ENCODE assay signal across 19 cellular contexts in genomic region chr1:84073266-84073665, GRCh38.
A peak's percentile ranks its signal among the peaks of the same experiment; 100 is the strongest.
DNase-seq lines count a peak whose midpoint lies in the region; ATAC-seq and TF ChIP-seq lines count a peak whose summit lies in the region.
"Had no signal": no experiment of that assay in that cellular context is flagged by ENCODE, and none has a peak within 500 bp of the region (broad histone marks: within the 10 kb centered on the region; RNA-seq: fewer than 3 reads in every experiment).

No MANE protein-coding gene starts in this region.

- DNase-seq in GM23248: peak; percentile 23
- peak; percentile 54 to 70 for DNase-seq in NCI-H524 (lab: John Stamatoyannopoulos, UW)
- DNase-seq in choroid plexus epithelial cell (ENCODE audit: low read depth): peak; percentile 66
- DNase-seq in mesenchymal stem cell: peak; percentile 44
- no peak for DNase-seq in T-cell
- DNase-seq in activated CD8-positive, alpha-beta T cell treated with anti-CD3 and anti-CD28 coated beads, Interleukin-2, amount 10 ng/mL, durations not matched to agents 7 days and 5 days: no peak
- no peak for DNase-seq in midbrain (lab: John Stamatoyannopoulos, UW)
- DNase-seq: CD8-positive, alpha-beta memory T cell; KG1; NCI-H1092 treated with DMSO at 0.1 percent for 48 hours; NCI-H1694; NCI-H2107; NCI-H446; NCI-H82; SK-N-SH had no signal

- no peak overlapping the region for H3K23ac ChIP-seq in mesenchymal stem cell (ENCODE audit: low read length in 2 of 2)

- POLR2A ChIA-PET in T-cell (lab: Charles Lee): no interaction called here
- POLR2A ChIA-PET in activated CD8-positive, alpha-beta T cell treated with anti-CD3 and anti-CD28 coated beads, Interleukin-2, amount 10 ng/mL, durations not matched to agents 7 days and 5 days (lab: Charles Lee): no interaction called here

- H3K4me3 ChIP-seq in GM23248 (no peak overlapping the region), choroid plexus epithelial cell (ENCODE audit: low read depth, low read length) (no peak overlapping the region), mesenchymal stem cell (ENCODE audit: insufficient read depth in 1 of 2, low read depth in 1 of 2, low read length in 2 of 2) (no peak overlapping the region)
- H3K4me3 ChIP-seq: BLaER1, GM12878 had no signal

- no peak overlapping the region for H2BK5ac ChIP-seq in mesenchymal stem cell (ENCODE audit: low read depth, low read length, poor library complexity, severe bottlenecking)

- no peak overlapping the region for H2AFZ ChIP-seq in GM23248
- H2AFZ ChIP-seq in mesenchymal stem cell (ENCODE audit: low read depth, low read length): no peak overlapping the region

- no peak overlapping the region for H3K27ac Mint-ChIP-seq in T-cell
- no peak overlapping the region for H3K27ac Mint-ChIP-seq in activated CD8-positive, alpha-beta T cell treated with anti-CD3 and anti-CD28 coated beads, Interleukin-2, amount 10 ng/mL, durations not matched to agents 7 days and 5 days
- H3K27ac Mint-ChIP-seq: CD8-positive, alpha-beta memory T cell had no signal

- no peaks in the 10 kb centered on the region for H3F3A ChIP-seq in GM23248 (ENCODE audit: insufficient read depth)

- H3K9me3 Mint-ChIP-seq in T-cell: peaks cover 0 to 12% (median 5%) of the 10 kb centered on the region in 3 donors
- peaks cover 16% of the 10 kb centered on the region for H3K9me3 Mint-ChIP-seq in activated CD8-positive, alpha-beta T cell treated with anti-CD3 and anti-CD28 coated beads, Interleukin-2, amount 10 ng/mL, durations not matched to agents 7 days and 5 days (ENCODE audit: insufficient read depth)

- H3K14ac ChIP-seq in mesenchymal stem cell (ENCODE audit: low read length in 2 of 2): no peak overlapping the region

- H3K79me1 ChIP-seq in mesenchymal stem cell (replicated peaks; ENCODE audit: low read length, poor library complexity, severe bottlenecking): peaks cover 5% of the 10 kb centered on the region

- H3K4me1 Mint-ChIP-seq in T-cell: peaks cover 0 to 6% (median 6%) of the 10 kb centered on the region in 3 donors
- H3K4me1 Mint-ChIP-seq in activated CD8-positive, alpha-beta T cell treated with anti-CD3 and anti-CD28 coated beads, Interleukin-2, amount 10 ng/mL, durations not matched to agents 7 days and 5 days (ENCODE audit: low read depth): peaks cover 7% of the 10 kb centered on the region

- CTCF ChIA-PET in T-cell (lab: Charles Lee): no interaction called here
- CTCF ChIA-PET in activated CD8-positive, alpha-beta T cell treated with anti-CD3 and anti-CD28 coated beads, Interleukin-2, amount 10 ng/mL, durations not matched to agents 7 days and 5 days (lab: Charles Lee): no interaction called here

- 69 to 74% methylated on average over 3 of the region's 3 CpGs for WGBS in GM23248 (ENCODE audit: low coverage in 1 of 2, low lambda C conversion rate in 2 of 2, missing lambda C conversion rate in 2 of 2), 2 experiments
- 74% methylated on average over 3 of the region's 3 CpGs for WGBS in mesenchymal stem cell

- H3K36me3 Mint-ChIP-seq in T-cell: peaks cover 8% of the 10 kb centered on the region
- H3K36me3 Mint-ChIP-seq in activated CD8-positive, alpha-beta T cell treated with anti-CD3 and anti-CD28 coated beads, Interleukin-2, amount 10 ng/mL, durations not matched to agents 7 days and 5 days (ENCODE audit: low read depth): no peaks in the 10 kb centered on the region

- H3K9ac ChIP-seq in GM23248 (no peak overlapping the region), mesenchymal stem cell (ENCODE audit: low read length) (no peak overlapping the region)
- H3K9ac ChIP-seq: BLaER1, SK-N-SH had no signal

- H4K20me1 ChIP-seq in GM23248 (ENCODE audit: insufficient read depth): no peaks in the 10 kb centered on the region
- H4K20me1 ChIP-seq: BLaER1 had no signal

- H2AK5ac ChIP-seq in mesenchymal stem cell (ENCODE audit: low read length, severe bottlenecking): no peak overlapping the region

- H3K36me3 ChIP-seq in GM23248 (ENCODE audit: low read depth) (no peaks in the 10 kb centered on the region), mesenchymal stem cell (ENCODE audit: control insufficient read depth in 1 of 2, insufficient read depth in 2 of 2, low read depth in 1 of 2, low read length in 2 of 2) (no peaks in the 10 kb centered on the region)
- H3K36me3 ChIP-seq: BLaER1 had no signal

- H3K4ac ChIP-seq in mesenchymal stem cell (ENCODE audit: low read depth in 1 of 2, low read length in 2 of 2): no peak overlapping the region

- TF ChIP-seq CTCF in choroid plexus epithelial cell (conservative IDR thresholded peaks at IDR 0.05; ENCODE audit: low read depth, low read length): no peak

- no peak overlapping the region for H2BK15ac ChIP-seq in mesenchymal stem cell (ENCODE audit: low read depth, poor library complexity, severe bottlenecking)

- peaks cover 9% of the 10 kb centered on the region in 2 donors for H3K27me3 Mint-ChIP-seq in T-cell
- H3K27me3 Mint-ChIP-seq in activated CD8-positive, alpha-beta T cell treated with anti-CD3 and anti-CD28 coated beads, Interleukin-2, amount 10 ng/mL, durations not matched to agents 7 days and 5 days (ENCODE audit: low read depth): no peaks in the 10 kb centered on the region

- no peak overlapping the region for H3K27ac ChIP-seq in GM23248
- H3K27ac ChIP-seq in mesenchymal stem cell (ENCODE audit: low read length, poor library complexity, severe bottlenecking): no peak overlapping the region
- H3K27ac ChIP-seq: BLaER1 had no signal

- H2BK12ac ChIP-seq in mesenchymal stem cell (ENCODE audit: low read length in 2 of 2): no peak overlapping the region

- no peak overlapping the region for H4K91ac ChIP-seq in mesenchymal stem cell (ENCODE audit: low read length)

- in situ Hi-C loops in GM23248 (cut with MboI): no loop called here

- peaks cover 8% of the 10 kb centered on the region for H3K79me2 ChIP-seq in GM23248 (ENCODE audit: insufficient read depth)

- H3K4me3 Mint-ChIP-seq in T-cell: no peak overlapping the region
- H3K4me3 Mint-ChIP-seq in activated CD8-positive, alpha-beta T cell treated with anti-CD3 and anti-CD28 coated beads, Interleukin-2, amount 10 ng/mL, durations not matched to agents 7 days and 5 days: no peak overlapping the region
- H3K4me3 Mint-ChIP-seq: CD8-positive, alpha-beta memory T cell had no signal

- ATAC-seq in T-cell (replicated peaks in 1 of 4): no peak
- no peak for ATAC-seq in activated CD8-positive, alpha-beta T cell treated with anti-CD3 and anti-CD28 coated beads, Interleukin-2, amount 10 ng/mL, durations not matched to agents 7 days and 5 days
- ATAC-seq: GM12878, Panc1, Right ventricle myocardium inferior had no signal

- H3K18ac ChIP-seq in mesenchymal stem cell (ENCODE audit: low read depth in 1 of 2, low read length in 2 of 2): no peak overlapping the region

- no peaks in the 10 kb centered on the region for H3K27me3 ChIP-seq in GM23248 (replicated peaks; ENCODE audit: insufficient read depth)
- H3K27me3 ChIP-seq in mesenchymal stem cell (ENCODE audit: control insufficient read depth in 1 of 2, insufficient read depth in 1 of 2, low read length in 2 of 2): no peaks in the 10 kb centered on the region
- H3K27me3 ChIP-seq: BLaER1 had no signal

- no peaks in the 10 kb centered on the region for H3K9me2 ChIP-seq in GM23248 (ENCODE audit: insufficient read depth)
- H3K9me2 ChIP-seq: SK-N-SH had no signal

- H3K9me3 ChIP-seq in GM23248 (ENCODE audit: low read depth) (no peaks in the 10 kb centered on the region), mesenchymal stem cell (ENCODE audit: control insufficient read depth, low read length) (peaks cover 10% of the 10 kb centered on the region)

- H2BK120ac ChIP-seq in mesenchymal stem cell (ENCODE audit: low read depth, low read length): no peak overlapping the region

- peaks cover 16% of the 10 kb centered on the region for H3K4me1 ChIP-seq in GM23248 (ENCODE audit: insufficient read depth)
- H3K4me1 ChIP-seq in mesenchymal stem cell (ENCODE audit: control insufficient read depth, insufficient read depth, low read depth, low read length): peaks cover 1% of the 10 kb centered on the region
- H3K4me1 ChIP-seq: BLaER1 had no signal

- no peak overlapping the region for H4K8ac ChIP-seq in mesenchymal stem cell (ENCODE audit: low read length)

- no peak overlapping the region for H3K4me2 ChIP-seq in GM23248 (ENCODE audit: unreplicated experiment)
- no peak overlapping the region for H3K4me2 ChIP-seq in mesenchymal stem cell (ENCODE audit: low read length, poor library complexity, severe bottlenecking)
- H3K4me2 ChIP-seq: BLaER1, SK-N-SH had no signal

Comparison
In these comparisons a context has a peak if more than half of its experiments do, and no peak if none do; other contexts are left out.
1. DNase-seq: peak in GM23248 (single experiment), NCI-H524 (2 of 2), choroid plexus epithelial cell (single experiment) and mesenchymal stem cell (single experiment); none in T-cell (0 of 34), activated CD8-positive, alpha-beta T cell treated with anti-CD3 and anti-CD28 coated beads, Interleukin-2, amount 10 ng/mL, durations not matched to agents 7 days and 5 days (single experiment) and midbrain (single experiment).